ENCODE assay signal across 8 cellular contexts in the genomic region with DNA sequence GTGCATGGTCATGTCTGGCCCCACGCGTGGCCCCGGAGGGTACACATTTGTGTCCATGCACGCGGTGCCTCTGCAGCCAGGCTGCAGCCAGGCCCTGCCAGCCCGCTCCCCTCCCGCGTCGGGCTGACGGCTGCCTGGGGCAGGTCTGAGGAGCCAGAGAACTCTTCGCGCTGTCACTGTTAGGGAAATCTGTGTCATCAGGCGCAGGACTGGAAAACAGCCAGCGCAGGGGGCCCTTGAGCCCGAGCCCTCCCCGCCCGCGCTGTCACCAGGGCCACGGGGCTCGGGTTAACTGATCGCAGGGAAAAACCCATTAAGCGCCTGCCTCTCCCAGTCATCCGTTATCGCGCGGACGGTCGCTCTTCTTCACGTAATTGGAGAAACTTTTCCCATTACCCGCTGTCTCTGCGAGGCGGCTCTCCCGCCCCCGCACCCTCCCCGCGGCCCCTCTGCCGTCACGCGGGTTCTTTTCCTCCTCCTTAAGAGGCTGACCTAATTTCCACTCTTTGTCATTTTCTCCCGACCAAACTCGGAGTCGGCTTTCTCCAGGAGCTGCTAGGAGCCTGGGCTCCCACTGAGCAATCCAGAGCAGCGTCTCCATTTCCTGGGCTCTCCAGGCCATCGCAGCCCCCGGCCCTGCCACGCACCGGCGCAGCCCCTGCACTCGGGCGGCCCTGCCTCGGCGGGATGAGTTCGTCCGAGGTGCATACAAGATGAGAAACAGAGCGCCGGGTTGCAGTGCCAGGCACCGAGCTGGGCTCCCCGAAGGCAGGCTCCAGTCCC. TPM values are rescaled to one million over a fixed set of nuclear protein-coding genes. Genes with fewer than 3 reads are reported as not detected.
DNase-seq lines count a peak whose midpoint lies in the region; ATAC-seq and TF ChIP-seq lines count a peak whose summit lies in the region.

No MANE protein-coding gene starts in this region.

- peak overlapping the region; percentile 37 for H3K4me3 ChIP-seq in HUES6 (ENCODE audit: low read depth, low read length)
- peak overlapping the region; percentile 32 for H3K4me3 ChIP-seq in SK-N-SH (ENCODE audit: low read depth in 2 of 2, low read length in 1 of 2)
- H3K4me3 ChIP-seq in sigmoid colon: peak overlapping the region in 3 of 4 donors; percentile 30 to 43 (median 42)

- peak; percentile 30 for TF ChIP-seq RAD21 in SK-N-SH (IDR thresholded peaks at IDR 0.05; ENCODE audit: low read length)

- H3K4me2 ChIP-seq in SK-N-SH: peak overlapping the region; percentile 79

- no peaks in the 10 kb centered on the region for H3K9me2 ChIP-seq in SK-N-SH

- TF ChIP-seq CTCF in SK-N-SH (IDR thresholded peaks at IDR 0.05) (no peak), sigmoid colon (IDR thresholded peaks at IDR 0.05) (no peak)

- peak; percentile 92 for DNase-seq in SK-N-SH
- DNase-seq in cardiac septum (ENCODE audit: low spot score): peak; percentile 75
- no peak for DNase-seq in sigmoid colon
- DNase-seq in activated gamma-delta T cell treated with Interleukin-2 at 50 U/mL for 16 hours: no peak
- no peak for DNase-seq in posterior vena cava (ENCODE audit: low spot score)

- no peak for TF ChIP-seq POLR2A in sigmoid colon (IDR thresholded peaks at IDR 0.05)

- no peak overlapping the region for H3K9ac ChIP-seq in HUES6 (ENCODE audit: low read length)
- H3K9ac ChIP-seq in SK-N-SH: no peak overlapping the region

- no peak overlapping the region for H3K27ac ChIP-seq in HUES6 (ENCODE audit: low read depth, low read length)
- H3K27ac ChIP-seq in SK-N-SH (ENCODE audit: low read depth in 2 of 2, low read length in 1 of 2): peak overlapping the region in 1 of 2 experiments; percentile 64; a peak in 2 of 4 replicates
- H3K27ac ChIP-seq in sigmoid colon: peak overlapping the region in 2 of 4 donors; percentile 27 to 54

- CTCF ChIA-PET in SK-N-SH (lab: Yijun Ruan, JAX): interaction anchor here (1.2 to 2.4 kb wide), 6 partner anchors 22 to 413 kb away, joined by 3 to 11 read pairs (median 3); no protein-coding TSS in a partner anchor

- peak in 1 of 2 experiments; percentile 69; a peak in 2 of 4 replicates for TF ChIP-seq EP300 in SK-N-SH (IDR thresholded peaks at IDR 0.05; ENCODE audit: borderline replicate concordance in 1 of 2, low read depth in 1 of 2, low read length in 1 of 2)
- TF ChIP-seq EP300 in sigmoid colon (IDR thresholded peaks at IDR 0.05): no peak

- WGBS in SK-N-SH (ENCODE audit: low lambda C conversion rate): 7% methylated on average over 43 of the region's 58 CpGs
- 6 to 11% methylated on average over 58 of the region's 58 CpGs for WGBS in sigmoid colon, 2 donors

- peaks cover 53% of the 10 kb centered on the region for H3K27me3 ChIP-seq in HUES6 (ENCODE audit: control insufficient read depth, insufficient read depth, low read length)
- no peaks in the 10 kb centered on the region for H3K27me3 ChIP-seq in SK-N-SH (ENCODE audit: insufficient read depth)
- peaks cover 0 to 13% (median 11%) of the 10 kb centered on the region in 3 donors for H3K27me3 ChIP-seq in sigmoid colon

- H3K9me3 ChIP-seq in HUES6 (ENCODE audit: control insufficient read depth, insufficient read depth, low read depth, low read length): no peaks in the 10 kb centered on the region
- no peaks in the 10 kb centered on the region for H3K9me3 ChIP-seq in SK-N-SH
- no peaks in the 10 kb centered on the region for H3K9me3 ChIP-seq in sigmoid colon

- H3K36me3 ChIP-seq in HUES6 (ENCODE audit: control insufficient read depth, insufficient read depth, low read length) (no peaks in the 10 kb centered on the region), SK-N-SH (replicated peaks in 1 of 2; ENCODE audit: control insufficient read depth in 1 of 2, insufficient read depth in 2 of 2, low read length in 1 of 2) (no peaks in the 10 kb centered on the region), sigmoid colon (no peaks in the 10 kb centered on the region)

- H4K20me1 ChIP-seq in SK-N-SH (ENCODE audit: insufficient read depth): no peaks in the 10 kb centered on the region

- H3K79me2 ChIP-seq in SK-N-SH (ENCODE audit: insufficient read depth): no peaks in the 10 kb centered on the region

- ATAC-seq in GM19455 (IDR thresholded peaks at IDR 0.05; ENCODE audit: unreplicated experiment) (no peak), esophagus mucosa (no peak)

- no peaks in the 10 kb centered on the region for H3F3A ChIP-seq in SK-N-SH (replicated peaks; ENCODE audit: insufficient read depth)

- intact Hi-C loops in cardiac septum (cut with DNase I): loop anchor here (5.0 kb wide), 2 partner anchors 133 to 388 kb away; no protein-coding TSS in a partner anchor
- intact Hi-C loops in sigmoid colon (cut with DNase I): no loop called here
- intact Hi-C loops in posterior vena cava (cut with DNase I): no loop called here

- peaks cover 19% of the 10 kb centered on the region for H3K4me1 ChIP-seq in HUES6 (ENCODE audit: control insufficient read depth, insufficient read depth, low read length)
- peaks cover 8 to 71% of the 10 kb centered on the region in 2 experiments; a peak in 2 of 4 replicates for H3K4me1 ChIP-seq in SK-N-SH (ENCODE audit: control insufficient read depth in 1 of 2, insufficient read depth in 2 of 2, low read depth in 1 of 2, low read length in 1 of 2)
- peaks cover 0 to 19% (median 17%) of the 10 kb centered on the region in 4 donors for H3K4me1 ChIP-seq in sigmoid colon

- peak overlapping the region; percentile 63; the same call in 1 of the 2 replicates for H2AFZ ChIP-seq in SK-N-SH (ENCODE audit: low read depth)

- POLR2A ChIA-PET in SK-N-SH (lab: Yijun Ruan, JAX): interaction anchor here (0.8 to 1.8 kb wide), 3 partner anchors 36 to 61 kb away, joined by 3 to 6 read pairs (median 5); no protein-coding TSS in a partner anchor

TF ChIP-seq in SK-N-SH, 30 proteins besides CTCF, POLR2A, EP300 and RAD21:
- TF ChIP-seq MAX (IDR thresholded peaks at IDR 0.05; ENCODE audit: low read depth): no peak
- TF ChIP-seq, protein P1, sequence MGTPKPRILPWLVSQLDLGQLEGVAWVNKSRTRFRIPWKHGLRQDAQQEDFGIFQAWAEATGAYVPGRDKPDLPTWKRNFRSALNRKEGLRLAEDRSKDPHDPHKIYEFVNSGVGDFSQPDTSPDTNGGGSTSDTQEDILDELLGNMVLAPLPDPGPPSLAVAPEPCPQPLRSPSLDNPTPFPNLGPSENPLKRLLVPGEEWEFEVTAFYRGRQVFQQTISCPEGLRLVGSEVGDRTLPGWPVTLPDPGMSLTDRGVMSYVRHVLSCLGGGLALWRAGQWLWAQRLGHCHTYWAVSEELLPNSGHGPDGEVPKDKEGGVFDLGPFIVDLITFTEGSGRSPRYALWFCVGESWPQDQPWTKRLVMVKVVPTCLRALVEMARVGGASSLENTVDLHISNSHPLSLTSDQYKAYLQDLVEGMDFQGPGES (IDR thresholded peaks at IDR 0.05; ENCODE audit: low read depth, low read length): no peak
- TF ChIP-seq ELF1 (IDR thresholded peaks at IDR 0.05): no peak
- peak; percentile 3; the same call in 1 of the 2 replicates for TF ChIP-seq SMC3 (IDR thresholded peaks at IDR 0.05; ENCODE audit: low read depth, low read length)
- peak; percentile 79; the same call in 1 of the 2 replicates for TF ChIP-seq MXI1 (IDR thresholded peaks at IDR 0.05; ENCODE audit: low read depth, low read length)
- no peak for TF ChIP-seq RFX5 (IDR thresholded peaks at IDR 0.05; ENCODE audit: low read length)
- peak; percentile 86 for TF ChIP-seq GATA2 (CRISPR knock-in tag; IDR thresholded peaks at IDR 0.05)
- peak; percentile 47 for TF ChIP-seq CHD2 (IDR thresholded peaks at IDR 0.05; ENCODE audit: low read length, partially characterized antibody)
- TF ChIP-seq GABPA (IDR thresholded peaks at IDR 0.05; ENCODE audit: low read depth): no peak
- TF ChIP-seq JUND (IDR thresholded peaks at IDR 0.05): no peak
- peak; percentile 90 for TF ChIP-seq FOXJ3 (CRISPR knock-in tag; IDR thresholded peaks at IDR 0.05)
- no peak for TF ChIP-seq FOXM1 (IDR thresholded peaks at IDR 0.05; ENCODE audit: low read depth)
- 0 out of 2 replicates have a peak, but pooled peaks have one; percentile 21 for TF ChIP-seq TCF12 (IDR thresholded peaks at IDR 0.05)
- TF ChIP-seq PBX3 (IDR thresholded peaks at IDR 0.05): no peak

RNA-seq across cellular contexts. Expression of gene PRR23E, which starts 57.5 kb away (rescaled TPM):
- not detected in 2 replicates for polyA plus RNA-seq in SK-N-SH (2012; rRNA removed)
- not detected in 2 replicates for polyA plus RNA-seq in SK-N-SH (2012; cell fraction: cytosol; rRNA removed)
- not detected in 2 replicates for polyA plus RNA-seq in SK-N-SH (2012; cell fraction: nucleus; rRNA removed)
- total RNA-seq in cardiac septum: not detected
- total RNA-seq in sigmoid colon: not detected
- not detected for polyA plus RNA-seq in sigmoid colon
- total RNA-seq in posterior vena cava: not detected
- not detected for total RNA-seq in esophagus mucosa

Comparison
In these comparisons a context has a peak if more than half of its experiments do, and no peak if none do; other contexts are left out.
1. DNase-seq: peak in SK-N-SH (single experiment) and cardiac septum (single experiment); none in sigmoid colon (single experiment), activated gamma-delta T cell treated with Interleukin-2 at 50 U/mL for 16 hours (single experiment) and posterior vena cava (single experiment).
2. Peak in every context shown above with its lines, with median percentiles within 50 percentile points of each other: H3K4me3 ChIP-seq.